In genomic region chr4:160129439-160129838, GRCh38 we compare ENCODE assay signal across 20 cellular contexts.
DNase-seq lines count a peak whose midpoint lies in the region; ATAC-seq, FAIRE-seq and TF ChIP-seq lines count a peak whose summit lies in the region.
"Had no signal": no experiment of that assay in that cellular context is flagged by ENCODE, and none has a peak within 500 bp of the region (broad histone marks: within the 10 kb centered on the region; RNA-seq: fewer than 3 reads in every experiment).

No MANE protein-coding gene starts in this region.

- FAIRE-seq in H54 (lab: Jason Lieb, UNC) = peak; percentile 36

- ATAC-seq in HG03045 (IDR thresholded peaks at IDR 0.05; ENCODE audit: unreplicated experiment) (no peak), HG03342 (IDR thresholded peaks at IDR 0.05; ENCODE audit: unreplicated experiment) (no peak), GM18858 (IDR thresholded peaks at IDR 0.05; ENCODE audit: unreplicated experiment) (no peak), GM18511 (IDR thresholded peaks at IDR 0.05; ENCODE audit: unreplicated experiment) (no peak)
- ATAC-seq: activated CD8-positive, alpha-beta T cell treated with anti-CD3 and anti-CD28 coated beads, Interleukin-2, amount 10 ng/mL, durations not matched to agents 7 days and 5 days; body of pancreas; sciatic nerve had no signal

- no peak overlapping the region for H3K4me3 ChIP-seq in fibroblast of pulmonary artery (replicated peaks; ENCODE audit: low read depth, low read length)
- H3K4me3 ChIP-seq: body of pancreas, dorsolateral prefrontal cortex, lung, neural progenitor cell, SK-N-MC, transverse colon had no signal

- peak; percentile 6 for DNase-seq in H54 (ENCODE audit: insufficient read length, low spot score)
- peak; percentile 9 for DNase-seq in RKO (ENCODE audit: low spot score)
- DNase-seq in fibroblast of pulmonary artery (ENCODE audit: low read depth) = peak; percentile 0
- peak; percentile 97 for DNase-seq in renal cortical epithelial cell (ENCODE audit: low read depth)
- DNase-seq: activated CD8-positive, alpha-beta T cell treated with anti-CD3 and anti-CD28 coated beads, Interleukin-2, amount 10 ng/mL, durations not matched to agents 7 days and 5 days; body of pancreas; DMS 273 treated with DMSO at 0.1 percent for 48 hours; dorsolateral prefrontal cortex; NCI-H1092; NCI-H2171; NK-92 treated with Interleukin-12 subunit alpha and Interleukin-12 subunit beta, amount 100 ng/mL, for 24 hours; transverse colon had no signal

- no peak for TF ChIP-seq POLR2A in H54 (IDR thresholded peaks at IDR 0.05; ENCODE audit: low read depth, low read length)

- TF ChIP-seq CTCF in fibroblast of pulmonary artery (IDR thresholded peaks at IDR 0.05; ENCODE audit: low read length, missing control alignments) = no peak

Comparison
In these comparisons a context has a peak if more than half of its experiments do, and no peak if none do; other contexts are left out.
1. DNase-seq: peak in every context shown above with its lines; median percentile 97 in renal cortical epithelial cell; 9 in RKO; 6 in H54; 0 in fibroblast of pulmonary artery.